ENCODE assay signal across 18 cellular contexts in the genomic region with DNA sequence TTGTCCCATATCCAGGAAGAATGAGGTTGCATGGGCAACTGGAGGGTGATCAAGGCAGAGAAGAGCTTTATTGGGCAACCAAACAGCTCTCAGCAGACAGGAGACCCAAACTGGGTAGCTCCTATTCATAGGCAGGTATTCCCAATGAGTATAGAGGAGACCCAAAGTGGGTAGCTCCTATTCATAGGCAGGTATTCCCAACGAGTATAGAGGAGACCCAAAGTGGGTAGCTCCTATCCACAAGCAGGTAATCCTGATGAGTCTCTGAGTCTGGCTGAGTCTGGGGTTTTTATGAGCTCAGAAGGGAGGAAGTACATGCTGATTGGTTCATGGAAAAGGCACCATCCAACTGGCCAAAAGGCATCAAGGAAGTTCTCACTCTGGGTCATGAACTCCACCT. TPM values are rescaled to one million over a fixed set of nuclear protein-coding genes. Genes with fewer than 3 reads are reported as not detected.
A peak's percentile ranks its signal among the peaks of the same experiment; 100 is the strongest.
DNase-seq lines count a peak whose midpoint lies in the region; ATAC-seq, FAIRE-seq and TF ChIP-seq lines count a peak whose summit lies in the region.
"Had no signal": no experiment of that assay in that cellular context is flagged by ENCODE, and none has a peak within 500 bp of the region (broad histone marks: within the 10 kb centered on the region; RNA-seq: fewer than 3 reads in every experiment).

No MANE protein-coding gene starts in this region.

- H4K20me1 ChIP-seq in BLaER1 treated with 17β-estradiol and CSF1 and Interleukin-3, amounts not matched to agents 10 nM and 100 nM: no peaks in the 10 kb centered on the region
- H4K20me1 ChIP-seq in GM23338 (replicated peaks; ENCODE audit: insufficient read depth): no peaks in the 10 kb centered on the region
- no peaks in the 10 kb centered on the region for H4K20me1 ChIP-seq in K562 (replicated peaks; ENCODE audit: control insufficient read depth, insufficient read depth, low read length)

- no peaks in the 10 kb centered on the region for H3K79me2 ChIP-seq in GM23338 (replicated peaks; ENCODE audit: insufficient read depth)
- H3K79me2 ChIP-seq in K562 (ENCODE audit: control insufficient read depth, insufficient read depth, low read length): no peaks in the 10 kb centered on the region

- TF ChIP-seq RAD21 in K562 (CRISPR knock-in tag; conservative IDR thresholded peaks at IDR 0.05 in 1 of 2, IDR thresholded peaks at IDR 0.05 in 1 of 2): no peak

- no TSS peak for BruUV-seq in K562 (replicated peaks; lab: Mats Ljungman, UMichigan)

- no peak overlapping the region for H3K27ac Mint-ChIP-seq in GM23338
- no peak overlapping the region for H3K27ac Mint-ChIP-seq in activated CD4-positive, alpha-beta memory T cell treated with anti-CD3 and anti-CD28 coated beads, Interleukin-2, amount 10 ng/mL, durations not matched to agents 7 days and 5 days
- H3K27ac Mint-ChIP-seq: CD4-positive, alpha-beta T cell; HFFc6 had no signal

- H3K4me3 Mint-ChIP-seq in GM23338: no peak overlapping the region
- no peak overlapping the region for H3K4me3 Mint-ChIP-seq in activated CD4-positive, alpha-beta memory T cell treated with anti-CD3 and anti-CD28 coated beads, Interleukin-2, amount 10 ng/mL, durations not matched to agents 7 days and 5 days
- H3K4me3 Mint-ChIP-seq: CD4-positive, alpha-beta T cell; HFFc6; IgD-negative memory B cell had no signal

- no peak overlapping the region for H3K27ac ChIP-seq in BLaER1 treated with 17β-estradiol and CSF1 and Interleukin-3, amounts not matched to agents 10 nM and 100 nM
- H3K27ac ChIP-seq in GM23338 (ENCODE audit: low read depth) (no peak overlapping the region), K562 (ENCODE audit: extremely low read depth, low read depth, low read length) (no peak overlapping the region), right cardiac atrium (ENCODE audit: low read length) (no peak overlapping the region)

- TF ChIP-seq CTCF in GM23338 (conservative IDR thresholded peaks at IDR 0.05; ENCODE audit: low read depth in 2 of 2) (no peak), NB4 (IDR thresholded peaks at IDR 0.05; ENCODE audit: low read depth, low read length) (no peak), K562 (IDR thresholded peaks at IDR 0.05 in 2 of 3, conservative IDR thresholded peaks at IDR 0.05 in 1 of 3; ENCODE audit: insufficient read depth in 2 of 3, low read depth in 1 of 3, low read length in 3 of 3) (no peak)

- POLR2A ChIA-PET in K562 (lab: Yijun Ruan, JAX): interaction anchor here (0.8 kb wide), 1 partner anchor 11 kb away, joined by 3 read pairs; no protein-coding TSS in a partner anchor
- POLR2A ChIA-PET in activated CD4-positive, alpha-beta memory T cell treated with anti-CD3 and anti-CD28 coated beads, Interleukin-2, amount 10 ng/mL, durations not matched to agents 7 days and 5 days (lab: Charles Lee): no interaction called here

- no peaks in the 10 kb centered on the region for H3K27me3 ChIP-seq in BLaER1 treated with 17β-estradiol and CSF1 and Interleukin-3, amounts not matched to agents 10 nM and 100 nM
- H3K27me3 ChIP-seq in GM23338 (ENCODE audit: insufficient read depth) (no peaks in the 10 kb centered on the region), K562 (ENCODE audit: control insufficient read depth in 2 of 2, insufficient read depth in 2 of 2, low read length in 2 of 2) (no peaks in the 10 kb centered on the region), right cardiac atrium (ENCODE audit: control insufficient read depth, insufficient read depth) (no peaks in the 10 kb centered on the region)

- no peak overlapping the region for H2AFZ ChIP-seq in GM23338
- no peak overlapping the region for H2AFZ ChIP-seq in K562 (ENCODE audit: low read depth, low read length)

- peaks cover 0 to 16% (median 8%) of the 10 kb centered on the region in 11 experiments; a peak in 10 of 22 replicates for H3K36me3 ChIP-seq in BLaER1 treated with 17β-estradiol and CSF1 and Interleukin-3, amounts not matched to agents 10 nM and 100 nM
- H3K36me3 ChIP-seq in GM23338 (ENCODE audit: insufficient read depth) (no peaks in the 10 kb centered on the region), K562 (ENCODE audit: control insufficient read depth, insufficient read depth, low read length) (no peaks in the 10 kb centered on the region)
- H3K36me3 ChIP-seq: HAP-1 had no signal

- no peak for TF ChIP-seq EP300 in K562 (IDR thresholded peaks at IDR 0.05; ENCODE audit: low read length)

- H3K9me3 ChIP-seq in BLaER1 treated with 17β-estradiol and CSF1 and Interleukin-3, amounts not matched to agents 10 nM and 100 nM (replicated peaks in 1 of 11): peaks cover 53 to 95% (median 74%) of the 10 kb centered on the region in 11 experiments
- H3K9me3 ChIP-seq in K562 (replicated peaks; ENCODE audit: control insufficient read depth, insufficient read depth, low read depth, low read length) (peaks cover 18% of the 10 kb centered on the region), right cardiac atrium (ENCODE audit: control insufficient read depth, low read length) (no peaks in the 10 kb centered on the region)

- peaks cover 20% of the 10 kb centered on the region for H3K27me3 Mint-ChIP-seq in GM23338 (ENCODE audit: insufficient read depth, low read depth, poor library complexity)
- no peaks in the 10 kb centered on the region for H3K27me3 Mint-ChIP-seq in activated CD4-positive, alpha-beta memory T cell treated with anti-CD3 and anti-CD28 coated beads, Interleukin-2, amount 10 ng/mL, durations not matched to agents 7 days and 5 days
- H3K27me3 Mint-ChIP-seq: CD4-positive, alpha-beta T cell; IgD-negative memory B cell had no signal

- H3K9me1 ChIP-seq in K562 (ENCODE audit: control insufficient read depth, insufficient read depth, low read length): no peaks in the 10 kb centered on the region

- 18% methylated on average over 1 of the region's 1 CpG for WGBS in K562 (ENCODE audit: insufficient coverage, low coverage, missing lambda C conversion rate)
- 86% methylated on average over 1 of the region's 1 CpG for WGBS in right cardiac atrium

- peaks cover 8% of the 10 kb centered on the region for H3K4me1 Mint-ChIP-seq in GM23338
- H3K4me1 Mint-ChIP-seq in activated CD4-positive, alpha-beta memory T cell treated with anti-CD3 and anti-CD28 coated beads, Interleukin-2, amount 10 ng/mL, durations not matched to agents 7 days and 5 days: peaks cover 18% of the 10 kb centered on the region

- in situ Hi-C loops in K562 (cut with MboI): no loop called here

- H3K9ac ChIP-seq in BLaER1 treated with 17β-estradiol and CSF1 and Interleukin-3, amounts not matched to agents 10 nM and 100 nM: no peak overlapping the region
- no peak overlapping the region for H3K9ac ChIP-seq in K562 (ENCODE audit: insufficient read depth in 1 of 2, low read depth in 2 of 2, low read length in 2 of 2)

- no peak overlapping the region for H3K4me2 ChIP-seq in BLaER1 treated with 17β-estradiol and CSF1 and Interleukin-3, amounts not matched to agents 10 nM and 100 nM
- H3K4me2 ChIP-seq in GM23338 (no peak overlapping the region), K562 (ENCODE audit: insufficient read depth, low read length) (no peak overlapping the region)

- CTCF ChIA-PET in K562 (lab: Yijun Ruan, JAX; ENCODE audit: low intra/inter-chr PET ratio): no interaction called here
- CTCF ChIA-PET in activated CD4-positive, alpha-beta memory T cell treated with anti-CD3 and anti-CD28 coated beads, Interleukin-2, amount 10 ng/mL, durations not matched to agents 7 days and 5 days (lab: Charles Lee): interaction anchor here (1.5 kb wide), 1 partner anchor 51 kb away, joined by 3 read pairs; no protein-coding TSS in a partner anchor

- peak overlapping the region in 6 of 10 experiments; percentile 11 to 25 (median 12); a peak in 5 of 20 replicates for H3K4me3 ChIP-seq in BLaER1 treated with 17β-estradiol and CSF1 and Interleukin-3, amounts not matched to agents 10 nM and 100 nM
- H3K4me3 ChIP-seq in GM23338: no peak overlapping the region
- H3K4me3 ChIP-seq in NB4 (ENCODE audit: low read depth, low read length): no peak overlapping the region
- no peak overlapping the region for H3K4me3 ChIP-seq in K562
- no peak overlapping the region for H3K4me3 ChIP-seq in right cardiac atrium (ENCODE audit: low read length)
- H3K4me3 ChIP-seq: HAP-1 had no signal

- no peak for ATAC-seq in GM23338
- no peak for ATAC-seq in K562
- no peak for ATAC-seq in right cardiac atrium
- no peak for ATAC-seq in GM19463 (IDR thresholded peaks at IDR 0.05; ENCODE audit: unreplicated experiment)

- FAIRE-seq in K562 (lab: Jason Lieb, UNC): no peak
- FAIRE-seq: GM12891, H1 had no signal

- intact Hi-C loops in K562 (cut with micrococcal nuclease): no loop called here
- intact Hi-C loops in right cardiac atrium (cut with DNase I): no loop called here

- TF ChIP-seq POLR2A in NB4 (IDR thresholded peaks at IDR 0.05; ENCODE audit: extremely low read depth, insufficient read length): no peak
- no peak for TF ChIP-seq POLR2A in K562 (conservative IDR thresholded peaks at IDR 0.05)

- DNase-seq in GM23338 (ENCODE audit: low spot score) (peak; percentile 56), NB4 (ENCODE audit: low read depth) (peak; percentile 36), K562 (ENCODE audit: extremely low read depth in 1 of 4, low spot score in 3 of 4) (peak in 1 of 4 experiments; percentile 30), right cardiac atrium (no peak), ureter (ENCODE audit: low spot score) (no peak)
- no peak for DNase-seq in activated CD4-positive, alpha-beta memory T cell treated with anti-CD3 and anti-CD28 coated beads, Interleukin-2, amount 10 ng/mL, durations not matched to agents 7 days and 5 days
- DNase-seq: ACHN; C1 segment of cervical spinal cord; Calu3; CD4-positive, alpha-beta T cell; DMS153; HFFc6 had no signal

- peaks cover 0 to 13% (median 8%) of the 10 kb centered on the region in 10 experiments; a peak in 15 of 20 replicates for H3K4me1 ChIP-seq in BLaER1 treated with 17β-estradiol and CSF1 and Interleukin-3, amounts not matched to agents 10 nM and 100 nM
- H3K4me1 ChIP-seq in GM23338 (ENCODE audit: insufficient read depth): no peaks in the 10 kb centered on the region; the same call in 1 of the 2 replicates
- peaks cover 6 to 8% of the 10 kb centered on the region in 2 experiments; a peak in 3 of 5 replicates for H3K4me1 ChIP-seq in K562 (replicated peaks in 1 of 2; ENCODE audit: control insufficient read depth in 2 of 2, insufficient read depth in 2 of 2, low read length in 2 of 2)
- no peaks in the 10 kb centered on the region for H3K4me1 ChIP-seq in right cardiac atrium (ENCODE audit: control insufficient read depth, insufficient read depth, low read length)
- H3K4me1 ChIP-seq: HAP-1 had no signal

- peaks cover 61% of the 10 kb centered on the region for H3K36me3 Mint-ChIP-seq in GM23338 (ENCODE audit: low read depth)
- H3K36me3 Mint-ChIP-seq in activated CD4-positive, alpha-beta memory T cell treated with anti-CD3 and anti-CD28 coated beads, Interleukin-2, amount 10 ng/mL, durations not matched to agents 7 days and 5 days (ENCODE audit: low read depth): peaks cover 4% of the 10 kb centered on the region

- H3F3A ChIP-seq in GM23338 (replicated peaks; ENCODE audit: low read depth): peaks cover 13% of the 10 kb centered on the region; the same call in 1 of the 2 replicates

- peaks cover 71% of the 10 kb centered on the region for H3K9me3 Mint-ChIP-seq in GM23338
- H3K9me3 Mint-ChIP-seq in activated CD4-positive, alpha-beta memory T cell treated with anti-CD3 and anti-CD28 coated beads, Interleukin-2, amount 10 ng/mL, durations not matched to agents 7 days and 5 days: peaks cover 14% of the 10 kb centered on the region
- H3K9me3 Mint-ChIP-seq: CD4-positive, alpha-beta T cell had no signal

- H3K9me2 ChIP-seq in GM23338 (ENCODE audit: insufficient read depth): peaks cover 12% of the 10 kb centered on the region; the same call in 1 of the 2 replicates

RNA-seq across cellular contexts. Expression of gene GORASP2, which starts 5.3 kb away (rescaled TPM):
- total RNA-seq in GM23338 (2014; rRNA removed; shearing (Covaris generic)): 45.2 and 45.9 TPM in 2 replicates
- polyA plus RNA-seq in GM23338 (2016; fragmentation: Nextera tagmentation; extraction: Ambion mirVana) (38.7 and 44.5 TPM in 2 replicates), K562 (2011; rRNA removed) (180 and 239 TPM in 2 replicates), K562 (2014; fragmentation: Illumina TruSeq; extraction: Trizol) (146 and 153 TPM in 2 replicates), K562 (2014; fragmentation: Nextera tagmentation; extraction: Ambion mirVana) (10 to 100 TPM; 27.4 to 29.9 TPM), K562 (2014; rRNA removed) (93.4 and 101 TPM in 2 replicates), right cardiac atrium (39.5 TPM)
- 76.1 and 136 TPM in 2 replicates for total RNA-seq in K562 (2011; cell fraction: chromatin; rRNA removed; ENCODE audit: low replicate concordance)
- 56.1 and 58.7 TPM in 2 replicates for total RNA-seq in K562 (2011; cell fraction: nucleolus; rRNA removed)
- 70.5 and 94.6 TPM in 2 replicates for total RNA-seq in K562 (2011; cell fraction: nucleoplasm; rRNA removed)
- total RNA-seq in K562 (2014; rRNA removed) (59.6 and 61.8 TPM in 2 replicates), K562 (2014; rRNA removed; fragmentation: Illumina TruSeq; extraction: Trizol) (46.1 and 55.9 TPM in 2 replicates), K562 (2015; rRNA removed; fragmentation: Illumina TruSeq; extraction: Trizol) (52.3 and 54.1 TPM in 2 replicates), K562 (2021) (96.9 and 98.9 TPM in 2 replicates), right cardiac atrium (10 to 100 TPM; 67.0 to 74.7 (median 69.2) TPM), ureter (94.8 TPM)
- polyA plus RNA-seq in K562 (2011; cell fraction: cytosol; rRNA removed): 271 and 294 TPM in 2 replicates
- polyA plus RNA-seq in K562 (2011; cell fraction: nucleus; rRNA removed): 85.4 and 108 TPM in 2 replicates
- polyA plus RNA-seq in K562 (2012): 81.8 and 88.5 TPM in 2 replicates
- 199 and 207 TPM in 2 replicates for polyA minus RNA-seq in K562 (2011; rRNA and poly(A)+ RNA removed)
- 61.5 and 71.4 TPM in 2 replicates for polyA minus RNA-seq in K562 (2011; cell fraction: cytosol; rRNA and poly(A)+ RNA removed)
- polyA minus RNA-seq in K562 (2011; cell fraction: nucleus; rRNA and poly(A)+ RNA removed): 47.5 and 82.2 TPM in 2 replicates
- 10 to 100 TPM; 58.7 to 67.0 TPM for total RNA-seq in activated CD4-positive, alpha-beta memory T cell treated with anti-CD3 and anti-CD28 coated beads, Interleukin-2, amount 10 ng/mL, durations not matched to agents 7 days and 5 days

Comparison
In these comparisons a context has a peak if more than half of its experiments do, and no peak if none do; other contexts are left out.
1. H3K4me3 ChIP-seq: peak in BLaER1 treated with 17β-estradiol and CSF1 and Interleukin-3, amounts not matched to agents 10 nM and 100 nM (6 of 10); none in GM23338 (single experiment), NB4 (single experiment), K562 (single experiment) and right cardiac atrium (single experiment).
2. DNase-seq: peak in GM23338 (single experiment) and NB4 (single experiment); none in right cardiac atrium (0 of 3), ureter (single experiment) and activated CD4-positive, alpha-beta memory T cell treated with anti-CD3 and anti-CD28 coated beads, Interleukin-2, amount 10 ng/mL, durations not matched to agents 7 days and 5 days (single experiment).